Comparison of ENCODE assay signal across 11 cellular contexts in genomic region chr7:150972094-150972493, GRCh38.
DNase-seq lines count a peak whose midpoint lies in the region; ATAC-seq and TF ChIP-seq lines count a peak whose summit lies in the region.
"Had no signal": no experiment of that assay in that cellular context is flagged by ENCODE, and none has a peak within 500 bp of the region (broad histone marks: within the 10 kb centered on the region; RNA-seq: fewer than 3 reads in every experiment).

No MANE protein-coding gene starts in this region.

- H3K4me2 ChIP-seq in MM.1S (ENCODE audit: low read depth, low read length), result no peak overlapping the region
- H3K4me2 ChIP-seq: smooth muscle cell had no signal

- peaks cover 10% of the 10 kb centered on the region; the same call in 1 of the 2 replicates for H3K79me2 ChIP-seq in MM.1S (ENCODE audit: low read length)

- no peaks in the 10 kb centered on the region for H4K20me1 ChIP-seq in MM.1S (ENCODE audit: insufficient read depth, low read length)

- peak overlapping the region; percentile 56 for H3K9ac ChIP-seq in endocrine pancreas (ENCODE audit: control insufficient read depth, insufficient read depth, low read length)
- H3K9ac ChIP-seq in MM.1S (ENCODE audit: low read length), result no peak overlapping the region

- H3K9me3 ChIP-seq in endocrine pancreas (ENCODE audit: control insufficient read depth, low read length) (no peaks in the 10 kb centered on the region), MM.1S (replicated peaks; ENCODE audit: insufficient read depth, low read length) (no peaks in the 10 kb centered on the region)
- H3K9me3 ChIP-seq: adrenal gland had no signal

- H3K4me1 ChIP-seq in endocrine pancreas (ENCODE audit: control insufficient read depth, insufficient read depth, low read length) (peaks cover 10% of the 10 kb centered on the region), MM.1S (ENCODE audit: low read length) (peaks cover 31% of the 10 kb centered on the region)

- DNase-seq in NCI-H345 (lab: John Stamatoyannopoulos, UW) (peak; percentile 43), medulla oblongata (ENCODE audit: extremely low spot score) (peak; percentile 76), substantia nigra (lab: John Stamatoyannopoulos, UW) (peak in 46 of 49 donors; percentile 22 to 89 (median 69)), NCI-H1436 (lab: John Stamatoyannopoulos, UW) (no peak), MM.1S (no peak)
- DNase-seq: DND-41 had no signal

- ATAC-seq in GM19397 (IDR thresholded peaks at IDR 0.05; ENCODE audit: unreplicated experiment), result no peak
- ATAC-seq in HG03175 (IDR thresholded peaks at IDR 0.05; ENCODE audit: unreplicated experiment), result no peak

- H3K27me3 ChIP-seq in endocrine pancreas (ENCODE audit: control insufficient read depth, insufficient read depth, low read length), result no peaks in the 10 kb centered on the region
- no peaks in the 10 kb centered on the region for H3K27me3 ChIP-seq in MM.1S (replicated peaks; ENCODE audit: insufficient read depth, low read length)

- peaks cover 16% of the 10 kb centered on the region for H3F3A ChIP-seq in MM.1S (ENCODE audit: insufficient read depth, low read length)

- H3K9me2 ChIP-seq in MM.1S (replicated peaks; ENCODE audit: insufficient read depth, low read length), result no peaks in the 10 kb centered on the region

- no peak for TF ChIP-seq CTCF in MM.1S (IDR thresholded peaks at IDR 0.05; ENCODE audit: low read length)

- no peaks in the 10 kb centered on the region for H3K36me3 ChIP-seq in endocrine pancreas (ENCODE audit: control insufficient read depth, insufficient read depth, low read length)
- H3K36me3 ChIP-seq in MM.1S (replicated peaks; ENCODE audit: insufficient read depth, low read length), result no peaks in the 10 kb centered on the region
- H3K36me3 ChIP-seq: adrenal gland had no signal

- H3K4me3 ChIP-seq in endocrine pancreas (ENCODE audit: control insufficient read depth, insufficient read depth, low read length), result no peak overlapping the region
- H3K4me3 ChIP-seq in MM.1S (ENCODE audit: low read length), result no peak overlapping the region
- H3K4me3 ChIP-seq: adrenal gland, smooth muscle cell had no signal

- H3K27ac ChIP-seq in substantia nigra (ENCODE audit: low read depth, low read length, poor library complexity, severe bottlenecking), result peak overlapping the region; percentile 37
- no peak overlapping the region for H3K27ac ChIP-seq in MM.1S (ENCODE audit: low read length)

- no peak overlapping the region for H2AFZ ChIP-seq in MM.1S (ENCODE audit: low read length)

Comparison
In these comparisons a context has a peak if more than half of its experiments do, and no peak if none do; other contexts are left out.
1. DNase-seq: peak in NCI-H345 (single experiment), medulla oblongata (single experiment) and substantia nigra (46 of 49); none in NCI-H1436 (single experiment) and MM.1S (single experiment).